16 cellular contexts compared by ENCODE assay signal in the genomic region with DNA sequence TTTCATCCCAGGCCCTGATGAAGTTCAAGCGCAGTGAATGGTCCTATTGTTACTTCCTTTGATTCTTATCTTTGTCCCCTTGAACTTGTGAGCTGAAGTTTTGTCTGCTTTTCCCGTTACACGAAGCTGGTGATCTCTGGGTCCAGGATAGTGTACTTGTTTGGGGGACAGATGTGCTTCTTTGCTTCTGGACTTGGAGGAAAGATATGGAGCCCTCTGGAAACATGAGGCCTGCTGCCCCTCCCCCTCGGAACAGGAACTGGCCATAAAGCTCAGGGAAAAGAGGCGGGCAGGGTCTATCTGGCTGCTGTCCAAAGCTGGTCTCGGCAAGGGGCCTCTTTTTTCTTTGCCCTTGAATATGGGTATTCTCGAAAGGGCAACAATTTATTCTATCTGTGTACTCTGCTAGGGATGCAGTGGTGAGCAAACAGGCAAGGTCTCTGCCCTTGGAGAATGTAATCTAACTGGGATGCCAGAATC. TPM values are rescaled to one million over a fixed set of nuclear protein-coding genes. Genes with fewer than 3 reads are reported as not detected.
DNase-seq lines count a peak whose midpoint lies in the region; ATAC-seq, FAIRE-seq and TF ChIP-seq lines count a peak whose summit lies in the region.
"Had no signal": no experiment of that assay in that cellular context is flagged by ENCODE, and none has a peak within 500 bp of the region (broad histone marks: within the 10 kb centered on the region; RNA-seq: fewer than 3 reads in every experiment).

No MANE protein-coding gene starts in this region.

- no peaks in the 10 kb centered on the region for H3K9me3 Mint-ChIP-seq in CD4-positive, alpha-beta T cell
- no peaks in the 10 kb centered on the region for H3K9me3 Mint-ChIP-seq in mesothelial cell of epicardium
- H3K9me3 Mint-ChIP-seq: activated CD8-positive, alpha-beta T cell treated with anti-CD3 and anti-CD28 coated beads for 36 hours had no signal

- H3K9ac ChIP-seq in K562 (ENCODE audit: insufficient read depth in 1 of 2, low read depth in 2 of 2, low read length in 2 of 2) = no peak overlapping the region

- no peak for ATAC-seq in CD4-positive, alpha-beta T cell (ENCODE audit: poor library complexity)
- ATAC-seq in K562 (no peak), HG02970 (IDR thresholded peaks at IDR 0.05; ENCODE audit: low FRiP score, unreplicated experiment) (no peak)
- ATAC-seq: activated CD8-positive, alpha-beta T cell treated with anti-CD3 and anti-CD28 coated beads for 36 hours had no signal

- no peaks in the 10 kb centered on the region for H3K9me3 ChIP-seq in CD4-positive, alpha-beta T cell (ENCODE audit: control insufficient read depth, low read length)
- no peaks in the 10 kb centered on the region for H3K9me3 ChIP-seq in K562 (replicated peaks; ENCODE audit: control insufficient read depth, insufficient read depth, low read depth, low read length)
- H3K9me3 ChIP-seq: Peyer's patch, stomach had no signal

- no peak for TF ChIP-seq CTCF in CD4-positive, alpha-beta T cell (IDR thresholded peaks at IDR 0.05)
- TF ChIP-seq CTCF in K562 (IDR thresholded peaks at IDR 0.05 in 2 of 3, conservative IDR thresholded peaks at IDR 0.05 in 1 of 3; ENCODE audit: insufficient read depth in 2 of 3, low read depth in 1 of 3, low read length in 3 of 3) (no peak), mesothelial cell of epicardium (IDR thresholded peaks at IDR 0.05; ENCODE audit: unreplicated experiment) (no peak), coronary artery (IDR thresholded peaks at IDR 0.05) (no peak)

- no peaks in the 10 kb centered on the region for H3K9me1 ChIP-seq in K562 (ENCODE audit: control insufficient read depth, insufficient read depth, low read length)

- 22% methylated on average over 7 of the region's 7 CpGs for WGBS in K562 (ENCODE audit: insufficient coverage, low coverage, missing lambda C conversion rate)

- no peak for TF ChIP-seq EP300 in K562 (IDR thresholded peaks at IDR 0.05; ENCODE audit: low read length)

- H3K27me3 Mint-ChIP-seq in CD4-positive, alpha-beta T cell = no peaks in the 10 kb centered on the region
- no peaks in the 10 kb centered on the region for H3K27me3 Mint-ChIP-seq in mesothelial cell of epicardium (ENCODE audit: low read depth)
- H3K27me3 Mint-ChIP-seq: activated CD8-positive, alpha-beta T cell treated with anti-CD3 and anti-CD28 coated beads for 36 hours had no signal

- H3K4me1 Mint-ChIP-seq in CD4-positive, alpha-beta T cell (ENCODE audit: low read depth) = peaks cover 39% of the 10 kb centered on the region
- peaks cover 22% of the 10 kb centered on the region for H3K4me1 Mint-ChIP-seq in mesothelial cell of epicardium

- H2AFZ ChIP-seq in K562 (ENCODE audit: low read depth, low read length) = peak overlapping the region; percentile 37; the same call in 1 of the 2 replicates

- no peaks in the 10 kb centered on the region for H3K36me3 ChIP-seq in K562 (ENCODE audit: control insufficient read depth, insufficient read depth, low read length)
- H3K36me3 ChIP-seq: Peyer's patch had no signal

- no peaks in the 10 kb centered on the region for H3K79me2 ChIP-seq in K562 (ENCODE audit: control insufficient read depth, insufficient read depth, low read length)

- H3K4me3 Mint-ChIP-seq in CD4-positive, alpha-beta T cell = no peak overlapping the region
- H3K4me3 Mint-ChIP-seq in mesothelial cell of epicardium = no peak overlapping the region
- H3K4me3 Mint-ChIP-seq: activated CD8-positive, alpha-beta T cell treated with anti-CD3 and anti-CD28 coated beads for 36 hours had no signal

- TF ChIP-seq RAD21 in K562 (CRISPR knock-in tag; conservative IDR thresholded peaks at IDR 0.05 in 1 of 2, IDR thresholded peaks at IDR 0.05 in 1 of 2) = no peak

- intact Hi-C loops in CD4-positive, alpha-beta T cell (cut with DNase I, micrococcal nuclease) = no loop called here
- intact Hi-C loops in K562 (cut with micrococcal nuclease) = loop anchor here (5.0 kb wide), 1 partner anchor 42 kb away; no protein-coding TSS in a partner anchor

- TF ChIP-seq POLR2A in K562 (conservative IDR thresholded peaks at IDR 0.05) = no peak

- H3K4me2 ChIP-seq in K562 (ENCODE audit: insufficient read depth, low read length) = no peak overlapping the region

- CTCF ChIA-PET in CD4-positive, alpha-beta T cell (lab: Charles Lee) = no interaction called here
- CTCF ChIA-PET in K562 (lab: Yijun Ruan, JAX; ENCODE audit: low intra/inter-chr PET ratio) = no interaction called here

- H3K4me1 ChIP-seq in K562 (replicated peaks in 1 of 2; ENCODE audit: control insufficient read depth in 2 of 2, insufficient read depth in 2 of 2, low read length in 2 of 2) = peaks cover 22 to 24% of the 10 kb centered on the region in 2 experiments

- peak overlapping the region; percentile 70 for H3K27ac Mint-ChIP-seq in CD4-positive, alpha-beta T cell
- H3K27ac Mint-ChIP-seq in mesothelial cell of epicardium = peak overlapping the region; percentile 88
- H3K27ac Mint-ChIP-seq: activated CD8-positive, alpha-beta T cell treated with anti-CD3 and anti-CD28 coated beads for 36 hours had no signal

- POLR2A ChIA-PET in CD4-positive, alpha-beta T cell (lab: Charles Lee) = no interaction called here
- POLR2A ChIA-PET in K562 (lab: Yijun Ruan, JAX) = interaction anchor here (0.6 to 1.5 kb wide), 2 partner anchors 10 kb away, joined by 3 read pairs; no protein-coding TSS in a partner anchor

- no TSS peak for BruUV-seq in K562 (replicated peaks; lab: Mats Ljungman, UMichigan)

- H3K4me3 ChIP-seq in K562 (no peak overlapping the region), coronary artery (no peak overlapping the region)
- H3K4me3 ChIP-seq: Peyer's patch, stomach had no signal

- FAIRE-seq in K562 (lab: Jason Lieb, UNC) = no peak

- no peak overlapping the region for H3K27ac ChIP-seq in CD4-positive, alpha-beta T cell (ENCODE audit: low read depth, low read length)
- H3K27ac ChIP-seq in K562 (ENCODE audit: extremely low read depth, low read depth, low read length) (no peak overlapping the region), coronary artery (no peak overlapping the region)

- H3K27me3 ChIP-seq in CD4-positive, alpha-beta T cell (ENCODE audit: control insufficient read depth, insufficient read depth, low read length) = no peaks in the 10 kb centered on the region
- no peaks in the 10 kb centered on the region for H3K27me3 ChIP-seq in K562 (ENCODE audit: control insufficient read depth in 2 of 2, insufficient read depth in 2 of 2, low read length in 2 of 2)
- H3K27me3 ChIP-seq: Peyer's patch, stomach had no signal

- H4K20me1 ChIP-seq in K562 (replicated peaks; ENCODE audit: control insufficient read depth, insufficient read depth, low read length) = 0 out of 2 replicates have a peak, but pooled peaks cover 3% of the 10 kb centered on the region

- DNase-seq in CD4-positive, alpha-beta T cell = no peak
- DNase-seq in NCI-H1417 (lab: John Stamatoyannopoulos, UW) = peak; percentile 27 to 95 (median 84)
- no peak for DNase-seq in K562 (ENCODE audit: extremely low read depth in 1 of 4, low spot score in 3 of 4)
- no peak for DNase-seq in mesothelial cell of epicardium (ENCODE audit: low spot score in 2 of 2, unreplicated experiment in 2 of 2)
- DNase-seq in activated CD8-positive, alpha-beta memory T cell treated with anti-CD3 and anti-CD28 coated beads, Interleukin-2, amount 50 U/mL, for 4 hours = no peak
- DNase-seq in T-helper 9 cell = no peak
- DNase-seq in coronary artery (ENCODE audit: low spot score) = no peak
- DNase-seq: activated CD8-positive, alpha-beta T cell treated with anti-CD3 and anti-CD28 coated beads for 36 hours; activated naive CD4-positive, alpha-beta T cell treated with anti-CD3 and anti-CD28 coated beads, Interleukin-2, amount 50 U/mL, for 16 hours; KBM-7; NCI-H2029 treated with DMSO at 0.1 percent for 48 hours; Peyer's patch; stimulated activated CD4-positive, alpha-beta T cell treated with anti-CD3 and anti-CD28 coated beads, Interleukin-4, amount 100 ng/mL, for 24 hours; stomach; T-helper 2 cell had no signal

- H3K36me3 Mint-ChIP-seq in CD4-positive, alpha-beta T cell (ENCODE audit: low read depth) = no peaks in the 10 kb centered on the region
- H3K36me3 Mint-ChIP-seq in mesothelial cell of epicardium = no peaks in the 10 kb centered on the region

- in situ Hi-C loops in K562 (cut with MboI) = no loop called here

RNA-seq across cellular contexts. Expression of a gene that starts 47.6 kb away (rescaled TPM):
- 10 to 100 TPM; 38.0 to 38.2 TPM for total RNA-seq in CD4-positive, alpha-beta T cell
- 8.3 and 17.4 TPM in 2 replicates for total RNA-seq in K562 (2011; cell fraction: chromatin; rRNA removed; ENCODE audit: low replicate concordance)
- total RNA-seq in K562 (2011; cell fraction: nucleolus; rRNA removed) = 17.3 and 17.6 TPM in 2 replicates
- 13.9 and 15.0 TPM in 2 replicates for total RNA-seq in K562 (2011; cell fraction: nucleoplasm; rRNA removed)
- total RNA-seq in K562 (2014; rRNA removed) (59.2 and 74.5 TPM in 2 replicates), K562 (2014; rRNA removed; fragmentation: Illumina TruSeq; extraction: Trizol) (34.2 and 41.2 TPM in 2 replicates), K562 (2015; rRNA removed; fragmentation: Illumina TruSeq; extraction: Trizol) (72.3 and 72.6 TPM in 2 replicates), K562 (2021) (76.7 and 80.4 TPM in 2 replicates), mesothelial cell of epicardium (126 to 132 TPM (median 127 TPM) in 3 replicates)
- polyA plus RNA-seq in K562 (2011; rRNA removed) (99.9 and 181 TPM in 2 replicates), K562 (2014; fragmentation: Illumina TruSeq; extraction: Trizol) (83.0 and 84.4 TPM in 2 replicates), K562 (2014; fragmentation: Nextera tagmentation; extraction: Ambion mirVana) (1 to 10 TPM in 1 of 2 experiments, under 1 TPM in 1; 0.70 to 3.1 TPM), K562 (2014; rRNA removed) (51.1 and 52.3 TPM in 2 replicates)
- 113 and 128 TPM in 2 replicates for polyA plus RNA-seq in K562 (2011; cell fraction: cytosol; rRNA removed)
- polyA plus RNA-seq in K562 (2011; cell fraction: nucleus; rRNA removed) = 68.2 and 102 TPM in 2 replicates
- 68.8 and 135 TPM in 2 replicates for polyA plus RNA-seq in K562 (2012)
- 62.2 and 82.4 TPM in 2 replicates for polyA minus RNA-seq in K562 (2011; rRNA and poly(A)+ RNA removed)
- 51.4 and 98.5 TPM in 2 replicates for polyA minus RNA-seq in K562 (2011; cell fraction: cytosol; rRNA and poly(A)+ RNA removed)
- polyA minus RNA-seq in K562 (2011; cell fraction: nucleus; rRNA and poly(A)+ RNA removed) = 7.0 and 20.3 TPM in 2 replicates

RNA-seq across cellular contexts. Expression of a gene that starts 53.5 kb away (rescaled TPM):
- total RNA-seq in CD4-positive, alpha-beta T cell = 1 to 10 TPM; 6.5 to 7.7 TPM
- total RNA-seq in K562 (2011; cell fraction: chromatin; rRNA removed; ENCODE audit: low replicate concordance) = 2.3 and 8.1 TPM in 2 replicates
- 5.5 TPM in 2 replicates for total RNA-seq in K562 (2011; cell fraction: nucleolus; rRNA removed)
- total RNA-seq in K562 (2011; cell fraction: nucleoplasm; rRNA removed) = 4.4 TPM in 2 replicates
- total RNA-seq in K562 (2014; rRNA removed) = 5.9 and 6.3 TPM in 2 replicates
- total RNA-seq in K562 (2014; rRNA removed; fragmentation: Illumina TruSeq; extraction: Trizol) = 2.8 and 5.2 TPM in 2 replicates
- 6.0 and 6.2 TPM in 2 replicates for total RNA-seq in K562 (2015; rRNA removed; fragmentation: Illumina TruSeq; extraction: Trizol)
- 14.2 and 16.7 TPM in 2 replicates for total RNA-seq in K562 (2021)
- polyA plus RNA-seq in K562 (2011; rRNA removed) = 2.0 and 2.5 TPM in 2 replicates
- 3.7 and 4.2 TPM in 2 replicates for polyA plus RNA-seq in K562 (2011; cell fraction: cytosol; rRNA removed)
- polyA plus RNA-seq in K562 (2011; cell fraction: nucleus; rRNA removed) = 3.1 and 6.2 TPM in 2 replicates
- 4.2 and 6.5 TPM in 2 replicates for polyA plus RNA-seq in K562 (2012)
- polyA plus RNA-seq in K562 (2014; fragmentation: Illumina TruSeq; extraction: Trizol) = 4.6 and 8.0 TPM in 2 replicates
- under 1 TPM; 0.56 to 0.63 TPM for polyA plus RNA-seq in K562 (2014; fragmentation: Nextera tagmentation; extraction: Ambion mirVana)
- polyA plus RNA-seq in K562 (2014; rRNA removed) = 4.3 and 6.2 TPM in 2 replicates
- 1.4 and 2.5 TPM in 2 replicates for polyA minus RNA-seq in K562 (2011; rRNA and poly(A)+ RNA removed)
- polyA minus RNA-seq in K562 (2011; cell fraction: cytosol; rRNA and poly(A)+ RNA removed) = 7.5 and 8.4 TPM in 2 replicates
- 2.2 and 3.3 TPM in 2 replicates for polyA minus RNA-seq in K562 (2011; cell fraction: nucleus; rRNA and poly(A)+ RNA removed)
- 30.3 to 31.7 TPM (median 30.4 TPM) in 3 replicates for total RNA-seq in mesothelial cell of epicardium

Comparison
In these comparisons a context has a peak if more than half of its experiments do, and no peak if none do; other contexts are left out.
1. DNase-seq: peak in NCI-H1417 (3 of 3); none in CD4-positive, alpha-beta T cell (0 of 10), K562 (0 of 4), mesothelial cell of epicardium (0 of 2), activated CD8-positive, alpha-beta memory T cell treated with anti-CD3 and anti-CD28 coated beads, Interleukin-2, amount 50 U/mL, for 4 hours (single experiment), T-helper 9 cell (single experiment) and coronary artery (single experiment).